In the genomic region with DNA sequence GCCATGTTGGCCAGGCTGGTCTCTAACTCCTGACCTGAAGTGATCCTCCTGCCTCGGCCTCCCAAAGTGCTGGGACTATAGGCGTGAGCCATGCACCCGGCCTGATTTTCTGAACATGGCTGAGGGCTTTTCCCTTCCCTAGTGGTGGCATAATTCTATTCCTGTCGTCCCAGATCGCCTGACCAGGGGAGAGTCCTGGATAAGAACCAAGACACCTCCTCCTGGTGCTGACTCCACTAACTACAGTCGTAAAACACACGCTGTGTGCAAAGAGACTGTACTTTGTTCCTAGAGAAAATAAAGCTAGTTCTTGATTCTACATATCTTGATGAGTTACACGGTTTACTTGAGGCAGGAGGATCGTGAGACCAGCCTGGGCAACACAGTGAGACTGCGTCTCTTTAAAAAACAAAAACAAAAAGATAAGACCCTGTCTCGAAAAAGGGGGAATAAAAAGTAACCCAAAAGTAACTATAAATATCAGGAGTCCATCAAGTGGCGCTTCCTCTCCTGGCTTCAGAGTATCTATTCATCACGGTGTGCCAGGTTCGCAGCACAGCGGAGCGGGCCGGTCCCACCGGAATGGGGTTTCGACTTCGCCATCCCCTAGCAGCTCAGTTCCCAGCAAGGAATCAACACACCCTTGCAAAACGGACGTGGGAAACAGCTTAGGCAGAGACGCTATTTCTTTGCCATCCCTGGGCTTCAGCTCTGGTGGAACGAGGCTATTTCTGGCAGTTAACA, we compare ENCODE assay signal across 8 cellular contexts. TPM values are rescaled to one million over a fixed set of nuclear protein-coding genes. Genes with fewer than 3 reads are reported as not detected.
DNase-seq lines count a peak whose midpoint lies in the region; ATAC-seq and TF ChIP-seq lines count a peak whose summit lies in the region.

No MANE protein-coding gene starts in this region.

- peaks cover 0 to 25% of the 10 kb centered on the region in 2 donors for H3K36me3 ChIP-seq in vagina

- H3K27me3 ChIP-seq in vagina, result no peaks in the 10 kb centered on the region

- no peak for ATAC-seq in GM19395 (IDR thresholded peaks at IDR 0.05; ENCODE audit: unreplicated experiment)
- ATAC-seq in HG02763 (IDR thresholded peaks at IDR 0.05; ENCODE audit: unreplicated experiment), result no peak

- TF ChIP-seq CTCF in chondrocyte (IDR thresholded peaks at IDR 0.05) (peak; percentile 75), vagina (IDR thresholded peaks at IDR 0.05) (no peak)

- H3K4me3 Mint-ChIP-seq in chondrocyte (ENCODE audit: unreplicated experiment), result peak overlapping the region; percentile 91

- peaks cover 46% of the 10 kb centered on the region for H3K4me1 ChIP-seq in vagina

- H3K9me3 Mint-ChIP-seq in chondrocyte (ENCODE audit: low read depth), result no peaks in the 10 kb centered on the region

- peaks cover 11% of the 10 kb centered on the region for H3K36me3 Mint-ChIP-seq in chondrocyte (ENCODE audit: low read depth)

- no peaks in the 10 kb centered on the region for H3K27me3 Mint-ChIP-seq in chondrocyte (ENCODE audit: low read depth)

- TF ChIP-seq POLR2A in vagina (IDR thresholded peaks at IDR 0.05), result no peak

- H3K27ac ChIP-seq in vagina, result peak overlapping the region; percentile 86

- intact Hi-C loops in vagina (cut with DNase I), result loop anchor here (10.0 kb wide), 1 partner anchor 106 kb away; no protein-coding TSS in a partner anchor

- H3K9me3 ChIP-seq in vagina, result no peaks in the 10 kb centered on the region

- peak overlapping the region; percentile 86 for H3K27ac Mint-ChIP-seq in chondrocyte (ENCODE audit: unreplicated experiment)

- peaks cover 32% of the 10 kb centered on the region for H3K4me1 Mint-ChIP-seq in chondrocyte (ENCODE audit: low read depth)

- H3K4me3 ChIP-seq in vagina, result peak overlapping the region; percentile 80 to 94

- peak; percentile 71 for DNase-seq in activated effector memory CD4-positive, alpha-beta T cell treated with anti-CD3 and anti-CD28 coated beads, Interleukin-2, amount 50 U/mL, for 16 hours
- DNase-seq in activated effector memory CD4-positive, alpha-beta T cell treated with Interleukin-2 at 50 U/mL for 16 hours, result no peak
- DNase-seq in NCI-H446 treated with DMSO at 0.1 percent for 48 hours (lab: John Stamatoyannopoulos, UW) (peak; percentile 47), chondrocyte (ENCODE audit: low spot score) (no peak), lung microvascular endothelial cell (ENCODE audit: low read depth in 2 of 2) (peak; percentile 76 to 78), vagina (ENCODE audit: extremely low spot score in 2 of 2) (no peak)

RNA-seq across cellular contexts. Expression of a gene that starts 1.0 kb away (rescaled TPM):
- total RNA-seq in chondrocyte (164 to 191 TPM (median 165 TPM) in 3 replicates), lung microvascular endothelial cell (59.3 and 93.5 TPM in 2 replicates), vagina (74.2 TPM)

RNA-seq across cellular contexts. Expression of a gene that starts 1.2 kb away (rescaled TPM):
- total RNA-seq in chondrocyte (37.4 to 39.6 TPM (median 39.6 TPM) in 3 replicates), lung microvascular endothelial cell (14.8 and 30.4 TPM in 2 replicates), vagina (11.0 TPM)

RNA-seq across cellular contexts. Expression of a gene that starts 15.7 kb away (rescaled TPM):
- 1.3 to 2.1 TPM (median 1.7 TPM) in 3 replicates for total RNA-seq in chondrocyte
- 0.20 and 0.22 TPM in 2 replicates for total RNA-seq in lung microvascular endothelial cell
- not detected for total RNA-seq in vagina

RNA-seq across cellular contexts. Expression of a gene that starts 16.9 kb away (rescaled TPM):
- total RNA-seq in chondrocyte, result 0.24 to 0.59 TPM in 2 of 3 replicates, not detected in the other
- 1.5 and 4.2 TPM in 2 replicates for total RNA-seq in lung microvascular endothelial cell
- not detected for total RNA-seq in vagina

RNA-seq across cellular contexts. Expression of a gene that starts 24.4 kb away (rescaled TPM):
- total RNA-seq in chondrocyte (not detected in 3 replicates), lung microvascular endothelial cell (0.22 and 0.60 TPM in 2 replicates), vagina (4.4 TPM)

Comparison
In these comparisons a context has a peak if more than half of its experiments do, and no peak if none do; other contexts are left out.
1. DNase-seq: peak in activated effector memory CD4-positive, alpha-beta T cell treated with anti-CD3 and anti-CD28 coated beads, Interleukin-2, amount 50 U/mL, for 16 hours (single experiment), NCI-H446 treated with DMSO at 0.1 percent for 48 hours (single experiment) and lung microvascular endothelial cell (2 of 2); none in activated effector memory CD4-positive, alpha-beta T cell treated with Interleukin-2 at 50 U/mL for 16 hours (single experiment), chondrocyte (single experiment) and vagina (0 of 2).